10 cellular contexts compared by ENCODE assay signal in genomic region chr14:28294834-28295440, GRCh38.
DNase-seq lines count a peak whose midpoint lies in the region; ATAC-seq and TF ChIP-seq lines count a peak whose summit lies in the region.
"Had no signal": no experiment of that assay in that cellular context is flagged by ENCODE, and none has a peak within 500 bp of the region (broad histone marks: within the 10 kb centered on the region; RNA-seq: fewer than 3 reads in every experiment).

No MANE protein-coding gene starts in this region.

- no peaks in the 10 kb centered on the region for H3K4me1 ChIP-seq in RWPE2 (ENCODE audit: insufficient read depth, poor library complexity, severe bottlenecking)
- H3K4me1 ChIP-seq: adrenal gland, uterus had no signal

- no peaks in the 10 kb centered on the region for H3K4me1 Mint-ChIP-seq in activated naive CD4-positive, alpha-beta T cell treated with anti-CD3 and anti-CD28 coated beads for 36 hours (ENCODE audit: low read depth)

- H3K36me3 ChIP-seq in RWPE2 (ENCODE audit: low read depth), result no peaks in the 10 kb centered on the region
- H3K36me3 ChIP-seq: adrenal gland, uterus had no signal

- H3K4me3 Mint-ChIP-seq in activated naive CD4-positive, alpha-beta T cell treated with anti-CD3 and anti-CD28 coated beads for 36 hours, result no peak overlapping the region

- H3K27ac Mint-ChIP-seq in activated naive CD4-positive, alpha-beta T cell treated with anti-CD3 and anti-CD28 coated beads for 36 hours, result no peak overlapping the region

- H3K36me3 Mint-ChIP-seq in activated naive CD4-positive, alpha-beta T cell treated with anti-CD3 and anti-CD28 coated beads for 36 hours (ENCODE audit: low read depth), result no peaks in the 10 kb centered on the region

- H3K27me3 ChIP-seq in RWPE2 (ENCODE audit: insufficient read depth, poor library complexity, severe bottlenecking), result no peaks in the 10 kb centered on the region
- H3K27me3 ChIP-seq: adrenal gland, uterus had no signal

- ATAC-seq in RWPE2 (ENCODE audit: low read depth), result no peak
- ATAC-seq in HG03175 (IDR thresholded peaks at IDR 0.05; ENCODE audit: unreplicated experiment), result no peak
- no peak for ATAC-seq in HG03460 (IDR thresholded peaks at IDR 0.05; ENCODE audit: unreplicated experiment)

- H3K9me3 ChIP-seq in RWPE2 (ENCODE audit: severe bottlenecking), result no peaks in the 10 kb centered on the region
- H3K9me3 ChIP-seq: adrenal gland, uterus had no signal

- H3K4me3 ChIP-seq in HFF-Myc (replicated peaks; ENCODE audit: low read depth, low read length) (no peak overlapping the region), RWPE2 (ENCODE audit: severe bottlenecking) (no peak overlapping the region), fibroblast of pulmonary artery (replicated peaks; ENCODE audit: low read depth, low read length) (no peak overlapping the region)
- H3K4me3 ChIP-seq: adrenal gland, uterus had no signal

- intact Hi-C loops in activated naive CD4-positive, alpha-beta T cell treated with anti-CD3 and anti-CD28 coated beads for 36 hours (cut with micrococcal nuclease), result loop anchor here (2.0 to 10.0 kb wide), 2 partner anchors 314 to 340 kb away; no protein-coding TSS in a partner anchor

- H3K9me3 Mint-ChIP-seq in activated naive CD4-positive, alpha-beta T cell treated with anti-CD3 and anti-CD28 coated beads for 36 hours, result peaks cover 36% of the 10 kb centered on the region

- CTCF ChIA-PET in activated naive CD4-positive, alpha-beta T cell treated with anti-CD3 and anti-CD28 coated beads for 36 hours (lab: Charles Lee), result no interaction called here

- peak; percentile 11 for TF ChIP-seq CTCF in AG09319 (IDR thresholded peaks at IDR 0.05; ENCODE audit: low read depth, low read length)
- peak; percentile 19 for TF ChIP-seq CTCF in HFF-Myc (IDR thresholded peaks at IDR 0.05; ENCODE audit: low read depth, low read length, missing control alignments)
- peak; percentile 51 for TF ChIP-seq CTCF in RWPE2 (IDR thresholded peaks at IDR 0.05; ENCODE audit: poor library complexity, severe bottlenecking)
- TF ChIP-seq CTCF in fibroblast of pulmonary artery (IDR thresholded peaks at IDR 0.05; ENCODE audit: low read length, missing control alignments), result peak; percentile 35

- no peaks in the 10 kb centered on the region for H3K27me3 Mint-ChIP-seq in activated naive CD4-positive, alpha-beta T cell treated with anti-CD3 and anti-CD28 coated beads for 36 hours (ENCODE audit: low read depth)

- H3K27ac ChIP-seq in RWPE2 (ENCODE audit: poor library complexity, severe bottlenecking), result no peak overlapping the region
- H3K27ac ChIP-seq: adrenal gland, uterus had no signal

- DNase-seq in AG09319 (ENCODE audit: extremely low read depth, low read depth), result no peak
- no peak for DNase-seq in HFF-Myc (ENCODE audit: extremely low read depth, low read depth)
- no peak for DNase-seq in RWPE2 (ENCODE audit: low spot score)
- DNase-seq in fibroblast of pulmonary artery (ENCODE audit: low read depth), result peak; percentile 67
- DNase-seq in activated naive CD4-positive, alpha-beta T cell treated with anti-CD3 and anti-CD28 coated beads for 36 hours, result no peak
- no peak for DNase-seq in superior temporal gyrus (ENCODE audit: extremely low spot score)
- DNase-seq: uterus had no signal
